19 cellular contexts compared by ENCODE assay signal in the genomic region with DNA sequence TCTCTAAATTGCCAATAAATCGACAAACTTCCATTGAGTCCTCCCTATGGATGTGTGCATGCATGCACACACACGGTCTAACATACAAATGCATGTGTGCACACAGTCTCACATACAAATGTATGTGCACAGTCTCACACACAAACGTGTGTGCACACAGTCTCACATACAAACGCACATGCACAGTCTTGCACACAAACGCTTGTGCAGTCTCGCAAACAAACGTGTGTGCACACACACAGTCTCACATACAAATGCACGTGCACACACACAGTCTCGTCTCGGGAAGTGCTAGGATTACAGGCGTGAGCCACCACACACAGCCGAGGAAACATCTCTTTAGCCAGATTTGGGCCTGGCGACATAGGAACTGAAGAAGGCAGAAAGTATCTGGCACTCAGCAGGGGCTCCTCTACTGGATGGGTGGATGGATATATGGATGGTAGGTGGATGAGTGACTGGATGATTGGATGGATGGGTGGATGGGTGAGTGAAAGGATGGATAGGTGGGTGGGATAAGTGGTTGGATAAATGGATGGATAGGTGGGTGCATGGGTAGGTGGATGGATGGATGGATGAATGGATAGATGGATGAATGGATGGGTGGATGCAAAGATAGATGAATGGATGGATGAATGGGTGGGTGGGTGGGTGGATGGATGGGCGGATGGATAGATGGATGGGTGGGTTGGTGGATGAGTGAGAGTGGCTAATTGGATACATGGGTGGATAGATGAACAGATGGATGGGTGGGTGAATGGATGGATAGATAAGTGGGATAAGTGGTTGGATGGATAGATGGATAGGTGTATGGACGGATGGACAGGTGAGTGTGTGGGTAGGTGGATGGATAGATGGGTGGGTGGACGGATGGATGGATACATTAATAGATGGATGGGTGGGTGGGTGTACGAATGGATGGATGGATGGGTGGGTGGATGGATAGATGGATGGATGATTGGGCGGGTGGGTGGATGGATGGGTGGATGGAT. TPM values are rescaled to one million over a fixed set of nuclear protein-coding genes. Genes with fewer than 3 reads are reported as not detected.
DNase-seq lines count a peak whose midpoint lies in the region; ATAC-seq, FAIRE-seq and TF ChIP-seq lines count a peak whose summit lies in the region.
"Had no signal": no experiment of that assay in that cellular context is flagged by ENCODE, and none has a peak within 500 bp of the region (broad histone marks: within the 10 kb centered on the region; RNA-seq: fewer than 3 reads in every experiment).

No MANE protein-coding gene starts in this region.

- H3K4me1 Mint-ChIP-seq in activated CD4-positive, alpha-beta memory T cell treated with anti-CD3 and anti-CD28 coated beads, Interleukin-2, amount 10 ng/mL, durations not matched to agents 7 days and 5 days: no peaks in the 10 kb centered on the region
- peaks cover 2% of the 10 kb centered on the region for H3K4me1 Mint-ChIP-seq in activated CD4-positive, alpha-beta T cell treated with anti-CD3 and anti-CD28 coated beads, Interleukin-2, amount 10 ng/mL, durations not matched to agents 7 days and 5 days
- H3K4me1 Mint-ChIP-seq: CD14-positive monocyte; CD4-positive, alpha-beta memory T cell; IgD-negative memory B cell had no signal

- no peak for ATAC-seq in esophagus mucosa
- ATAC-seq: HepG2 had no signal

- no peak overlapping the region for H3K4ac ChIP-seq in neuronal stem cell (ENCODE audit: low read length)

- no peak overlapping the region for H2BK12ac ChIP-seq in neuronal stem cell (ENCODE audit: low read length)

- H3K36me3 ChIP-seq in bronchial epithelial cell (ENCODE audit: control insufficient read depth, insufficient read depth, low read length): peaks cover 2% of the 10 kb centered on the region
- H3K36me3 ChIP-seq in neuronal stem cell (replicated peaks in 1 of 2; ENCODE audit: control insufficient read depth in 2 of 2, insufficient read depth in 2 of 2, low read length in 2 of 2): peaks cover 5 to 9% of the 10 kb centered on the region in 2 donors
- H3K36me3 ChIP-seq: BLaER1, HAP-1 had no signal

- H3K4me3 Mint-ChIP-seq in activated CD4-positive, alpha-beta memory T cell treated with anti-CD3 and anti-CD28 coated beads, Interleukin-2, amount 10 ng/mL, durations not matched to agents 7 days and 5 days: no peak overlapping the region
- H3K4me3 Mint-ChIP-seq in activated CD4-positive, alpha-beta T cell treated with anti-CD3 and anti-CD28 coated beads, Interleukin-2, amount 10 ng/mL, durations not matched to agents 7 days and 5 days: no peak overlapping the region
- H3K4me3 Mint-ChIP-seq: CD14-positive monocyte; CD4-positive, alpha-beta memory T cell; IgD-negative memory B cell had no signal

- no peak overlapping the region for H3K18ac ChIP-seq in neuronal stem cell (ENCODE audit: low read length)

- H2AK5ac ChIP-seq in neuronal stem cell (ENCODE audit: low read depth, low read length): no peak overlapping the region

- no peak overlapping the region for H3K4me2 ChIP-seq in neuronal stem cell (ENCODE audit: insufficient read depth, low read length, poor library complexity, severe bottlenecking)
- H3K4me2 ChIP-seq: BLaER1 had no signal

- H3K9ac ChIP-seq in neuronal stem cell (ENCODE audit: low read depth, low read length, poor library complexity): no peak overlapping the region
- H3K9ac ChIP-seq: BLaER1 had no signal

- H3K4me3 ChIP-seq in GM12864 (ENCODE audit: low read depth, low read length) (no peak overlapping the region), bronchial epithelial cell (ENCODE audit: low read depth, low read length) (no peak overlapping the region), neuronal stem cell (ENCODE audit: low read length in 2 of 2) (no peak overlapping the region)
- H3K4me3 ChIP-seq: BLaER1, HAP-1 had no signal

- no peak overlapping the region for H2BK5ac ChIP-seq in neuronal stem cell (ENCODE audit: low read length)

- DNase-seq in GM12864 (ENCODE audit: low read depth) (peak; percentile 27), HTR-8/SVneo (ENCODE audit: insufficient read length, low spot score) (no peak), bronchial epithelial cell (ENCODE audit: low read depth) (no peak), neuronal stem cell (ENCODE audit: low spot score) (no peak), SKM-1 treated with dmso at 0.1 percent for 144 hours (lab: John Stamatoyannopoulos, UW; ENCODE audit: unreplicated experiment) (no peak)
- no peak for DNase-seq in activated CD4-positive, alpha-beta memory T cell treated with anti-CD3 and anti-CD28 coated beads, Interleukin-2, amount 10 ng/mL, durations not matched to agents 7 days and 5 days
- no peak for DNase-seq in activated CD4-positive, alpha-beta T cell treated with anti-CD3 and anti-CD28 coated beads, Interleukin-2, amount 10 ng/mL, durations not matched to agents 7 days and 5 days
- DNase-seq: 8988T; CD4-positive, alpha-beta memory T cell; DMS153; DMS79; GDM1 had no signal

- WGBS in neuronal stem cell (ENCODE audit: extremely low coverage in 2 of 2, insufficient read length in 2 of 2, insufficient replicate concordance in 1 of 2), 2 donors: 100% methylated on average over 2 of the region's 18 CpGs; no CpG with 5 or more reads in 1 of the 2 donors

- POLR2A ChIA-PET in activated CD4-positive, alpha-beta memory T cell treated with anti-CD3 and anti-CD28 coated beads, Interleukin-2, amount 10 ng/mL, durations not matched to agents 7 days and 5 days (lab: Charles Lee): no interaction called here
- POLR2A ChIA-PET in activated CD4-positive, alpha-beta T cell treated with anti-CD3 and anti-CD28 coated beads, Interleukin-2, amount 10 ng/mL, durations not matched to agents 7 days and 5 days (lab: Charles Lee): no interaction called here

- H3K27me3 ChIP-seq in bronchial epithelial cell (ENCODE audit: control insufficient read depth, insufficient read depth, low read length) (no peaks in the 10 kb centered on the region), neuronal stem cell (ENCODE audit: control insufficient read depth in 3 of 3, insufficient read depth in 3 of 3, low read depth in 1 of 3, low read length in 3 of 3) (no peaks in the 10 kb centered on the region)
- H3K27me3 ChIP-seq: BLaER1 had no signal

- peaks cover 3% of the 10 kb centered on the region for H3K36me3 Mint-ChIP-seq in activated CD4-positive, alpha-beta memory T cell treated with anti-CD3 and anti-CD28 coated beads, Interleukin-2, amount 10 ng/mL, durations not matched to agents 7 days and 5 days (ENCODE audit: low read depth)
- peaks cover 5% of the 10 kb centered on the region for H3K36me3 Mint-ChIP-seq in activated CD4-positive, alpha-beta T cell treated with anti-CD3 and anti-CD28 coated beads, Interleukin-2, amount 10 ng/mL, durations not matched to agents 7 days and 5 days (ENCODE audit: low read depth)

- H2BK15ac ChIP-seq in neuronal stem cell (ENCODE audit: low read length): no peak overlapping the region

- FAIRE-seq in HTR-8/SVneo (lab: Jason Lieb, UNC): peak; percentile 83
- FAIRE-seq in bronchial epithelial cell (lab: Jason Lieb, UNC): peak; percentile 47
- FAIRE-seq: GM19239, HepG2 had no signal

- peak overlapping the region; percentile 1 for H3K14ac ChIP-seq in neuronal stem cell (ENCODE audit: low read length)

- TF ChIP-seq CTCF in GM12864 (IDR thresholded peaks at IDR 0.05; ENCODE audit: low read depth, low read length, missing control alignments) (no peak), bronchial epithelial cell (IDR thresholded peaks at IDR 0.05; ENCODE audit: insufficient read depth, low read length, severe bottlenecking) (no peak)

- no peak overlapping the region for H2AFZ ChIP-seq in neuronal stem cell (ENCODE audit: low read length)

- no peaks in the 10 kb centered on the region for H3K9me3 ChIP-seq in neuronal stem cell (replicated peaks in 1 of 2; ENCODE audit: control insufficient read depth in 2 of 2, insufficient read depth in 1 of 2, low read depth in 1 of 2, low read length in 2 of 2)
- H3K9me3 ChIP-seq: BLaER1, HAP-1 had no signal

- no peaks in the 10 kb centered on the region for H3K27me3 Mint-ChIP-seq in activated CD4-positive, alpha-beta memory T cell treated with anti-CD3 and anti-CD28 coated beads, Interleukin-2, amount 10 ng/mL, durations not matched to agents 7 days and 5 days
- H3K27me3 Mint-ChIP-seq in activated CD4-positive, alpha-beta T cell treated with anti-CD3 and anti-CD28 coated beads, Interleukin-2, amount 10 ng/mL, durations not matched to agents 7 days and 5 days: no peaks in the 10 kb centered on the region
- H3K27me3 Mint-ChIP-seq: CD4-positive, alpha-beta memory T cell; IgD-negative memory B cell had no signal

- H3K79me1 ChIP-seq in neuronal stem cell (ENCODE audit: low read depth, low read length): peaks cover 3% of the 10 kb centered on the region

- no peaks in the 10 kb centered on the region for H3K4me1 ChIP-seq in neuronal stem cell (ENCODE audit: control insufficient read depth in 2 of 2, insufficient read depth in 1 of 2, low read depth in 1 of 2, low read length in 2 of 2)
- H3K4me1 ChIP-seq: BLaER1, HAP-1 had no signal

- H3K27ac Mint-ChIP-seq in activated CD4-positive, alpha-beta memory T cell treated with anti-CD3 and anti-CD28 coated beads, Interleukin-2, amount 10 ng/mL, durations not matched to agents 7 days and 5 days: no peak overlapping the region
- no peak overlapping the region for H3K27ac Mint-ChIP-seq in activated CD4-positive, alpha-beta T cell treated with anti-CD3 and anti-CD28 coated beads, Interleukin-2, amount 10 ng/mL, durations not matched to agents 7 days and 5 days
- H3K27ac Mint-ChIP-seq: CD14-positive monocyte had no signal

- H3K23ac ChIP-seq in neuronal stem cell (ENCODE audit: low read depth, low read length, poor library complexity): no peak overlapping the region

- no peaks in the 10 kb centered on the region for H3K9me3 Mint-ChIP-seq in activated CD4-positive, alpha-beta memory T cell treated with anti-CD3 and anti-CD28 coated beads, Interleukin-2, amount 10 ng/mL, durations not matched to agents 7 days and 5 days
- no peaks in the 10 kb centered on the region for H3K9me3 Mint-ChIP-seq in activated CD4-positive, alpha-beta T cell treated with anti-CD3 and anti-CD28 coated beads, Interleukin-2, amount 10 ng/mL, durations not matched to agents 7 days and 5 days
- H3K9me3 Mint-ChIP-seq: CD4-positive, alpha-beta memory T cell; IgD-negative memory B cell had no signal

- H2BK120ac ChIP-seq in neuronal stem cell (ENCODE audit: low read depth, low read length): no peak overlapping the region

- no peak overlapping the region for H4K91ac ChIP-seq in neuronal stem cell (ENCODE audit: low read depth, low read length, poor library complexity)

- H4K8ac ChIP-seq in neuronal stem cell (ENCODE audit: low read depth, low read length): peak overlapping the region; percentile 20

- CTCF ChIA-PET in activated CD4-positive, alpha-beta memory T cell treated with anti-CD3 and anti-CD28 coated beads, Interleukin-2, amount 10 ng/mL, durations not matched to agents 7 days and 5 days (lab: Charles Lee): no interaction called here
- CTCF ChIA-PET in activated CD4-positive, alpha-beta T cell treated with anti-CD3 and anti-CD28 coated beads, Interleukin-2, amount 10 ng/mL, durations not matched to agents 7 days and 5 days (lab: Charles Lee): interaction anchor here (1.8 kb wide), 1 partner anchor 116 kb away, joined by 4 read pairs; no protein-coding TSS in a partner anchor

- no peak overlapping the region for H3K27ac ChIP-seq in neuronal stem cell (replicated peaks; ENCODE audit: low read length)
- H3K27ac ChIP-seq: BLaER1 had no signal

RNA-seq across cellular contexts. Expression of a gene that starts 48.9 kb away (rescaled TPM):
- total RNA-seq in bronchial epithelial cell: 37.1 and 38.5 TPM in 2 replicates
- 128 TPM for polyA plus RNA-seq in neuronal stem cell (2013, experiment 1 of 2)
- 131 TPM for polyA plus RNA-seq in neuronal stem cell (2013, experiment 2 of 2)
- total RNA-seq in activated CD4-positive, alpha-beta memory T cell treated with anti-CD3 and anti-CD28 coated beads, Interleukin-2, amount 10 ng/mL, durations not matched to agents 7 days and 5 days: 100 to 1,000 TPM; 181 to 191 TPM
- total RNA-seq in esophagus mucosa: 352 TPM
- 100 to 1,000 TPM; 138 to 139 TPM for total RNA-seq in activated CD4-positive, alpha-beta T cell treated with anti-CD3 and anti-CD28 coated beads, Interleukin-2, amount 10 ng/mL, durations not matched to agents 7 days and 5 days
